ENCODE assay signal across 9 cellular contexts in the genomic region with DNA sequence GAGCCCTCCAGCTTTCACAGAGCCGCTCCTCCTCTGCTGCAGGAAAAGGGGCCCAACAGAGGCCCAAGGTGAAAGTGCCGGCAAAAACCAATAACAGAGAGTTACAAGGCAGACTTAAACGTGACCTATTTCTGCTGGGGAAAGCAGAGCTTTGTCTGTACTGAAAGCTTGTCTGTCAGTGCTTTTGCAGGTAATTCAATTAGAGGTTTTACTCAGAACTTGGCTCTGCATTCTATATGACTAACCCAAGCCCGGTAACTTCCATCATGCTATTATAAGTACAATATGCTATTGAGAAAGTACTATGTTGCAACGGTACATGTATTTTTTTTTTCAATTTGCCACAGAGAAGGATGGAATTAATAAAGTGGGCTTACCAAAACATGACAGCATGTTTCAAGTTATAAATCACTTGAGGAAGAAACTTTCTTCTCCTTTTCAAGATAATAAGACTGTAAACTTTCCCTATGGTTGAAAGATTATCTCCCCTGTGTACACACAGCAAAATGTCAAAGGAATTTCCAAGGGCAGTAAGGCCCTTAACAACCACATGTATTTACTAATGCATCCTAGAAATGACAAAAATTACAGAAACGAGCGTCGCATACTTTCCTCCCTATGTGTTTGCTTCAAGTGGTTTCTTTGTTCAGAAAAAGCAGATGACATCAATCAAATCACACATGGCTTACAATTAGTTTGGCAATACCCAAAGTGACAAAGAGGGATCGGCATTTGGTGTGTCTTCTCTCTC.
DNase-seq lines count a peak whose midpoint lies in the region; ATAC-seq, FAIRE-seq and TF ChIP-seq lines count a peak whose summit lies in the region.
"Had no signal": no experiment of that assay in that cellular context is flagged by ENCODE, and none has a peak within 500 bp of the region (broad histone marks: within the 10 kb centered on the region; RNA-seq: fewer than 3 reads in every experiment).

No MANE protein-coding gene starts in this region.

- DNase-seq in Calu3 (peak; percentile 25), HPDE6-E6E7 (ENCODE audit: extremely low spot score) (peak; percentile 49), HepG2 (ENCODE audit: low spot score) (no peak), OCI-M1 (lab: John Stamatoyannopoulos, UW) (no peak), HUDEP-2 (lab: John Stamatoyannopoulos, UW; ENCODE audit: unreplicated experiment in 76 of 76) (no peak), NCI-H526 (lab: John Stamatoyannopoulos, UW) (no peak)
- DNase-seq in activated CD4-positive, alpha-beta memory T cell treated with anti-CD3 and anti-CD28 coated beads, Interleukin-2, amount 10 ng/mL, durations not matched to agents 7 days and 5 days = no peak

- POLR2A ChIA-PET in activated CD4-positive, alpha-beta memory T cell treated with anti-CD3 and anti-CD28 coated beads, Interleukin-2, amount 10 ng/mL, durations not matched to agents 7 days and 5 days (lab: Charles Lee) = interaction anchor here (0.7 to 1.7 kb wide), 4 partner anchors 89 to 994 kb away, joined by 3 to 4 read pairs (median 3); a partner anchor contains a TSS
- POLR2A ChIA-PET in HepG2 (lab: Yijun Ruan, JAX) = no interaction called here

- TF ChIP-seq EP300 in HepG2 (IDR thresholded peaks at IDR 0.05; ENCODE audit: low read depth in 2 of 2, low read length in 2 of 2) (no peak), HepG2 (CRISPR knock-in tag; IDR thresholded peaks at IDR 0.05; ENCODE audit: borderline replicate concordance) (no peak)

- H3K4me1 Mint-ChIP-seq in Calu3 (ENCODE audit: low read depth, unreplicated experiment) = peaks cover 67% of the 10 kb centered on the region
- peaks cover 30% of the 10 kb centered on the region for H3K4me1 Mint-ChIP-seq in activated CD4-positive, alpha-beta memory T cell treated with anti-CD3 and anti-CD28 coated beads, Interleukin-2, amount 10 ng/mL, durations not matched to agents 7 days and 5 days

- H3K4me1 ChIP-seq in HepG2 (ENCODE audit: insufficient read depth, low read length) = no peaks in the 10 kb centered on the region

- H3K27me3 ChIP-seq in HepG2 (ENCODE audit: control insufficient read depth in 1 of 2, insufficient read depth in 2 of 2, low read length in 2 of 2) = no peaks in the 10 kb centered on the region

- CTCF ChIA-PET in Calu3 (lab: Charles Lee) (interaction anchor here (0.7 to 2.9 kb wide), 6 partner anchors 38 to 277 kb away, joined by 3 to 14 read pairs (median 3); no protein-coding TSS in a partner anchor), HepG2 (lab: Yijun Ruan, JAX; ENCODE audit: low intra/inter-chr PET ratio, low total read pairs) (no interaction called here)
- CTCF ChIA-PET in activated CD4-positive, alpha-beta memory T cell treated with anti-CD3 and anti-CD28 coated beads, Interleukin-2, amount 10 ng/mL, durations not matched to agents 7 days and 5 days (lab: Charles Lee) = no interaction called here

- FAIRE-seq in HepG2 (lab: Jason Lieb, UNC) = no peak
- FAIRE-seq: TTC549 had no signal

- intact Hi-C loops in Calu3 (cut with micrococcal nuclease; ENCODE audit: unreplicated experiment) = loop anchor here (1.0 to 10.0 kb wide), 8 partner anchors 29 to 285 kb away; no protein-coding TSS in a partner anchor
- intact Hi-C loops in HepG2 (cut with micrococcal nuclease; ENCODE audit: unreplicated experiment) = no loop called here

- peak overlapping the region; percentile 97 for H3K27ac Mint-ChIP-seq in Calu3 (ENCODE audit: unreplicated experiment)
- H3K27ac Mint-ChIP-seq in activated CD4-positive, alpha-beta memory T cell treated with anti-CD3 and anti-CD28 coated beads, Interleukin-2, amount 10 ng/mL, durations not matched to agents 7 days and 5 days = peak overlapping the region; percentile 12

- no peaks in the 10 kb centered on the region for H3K79me2 ChIP-seq in HepG2 (ENCODE audit: insufficient read depth, low read length)

- H3K27me3 Mint-ChIP-seq in Calu3 (ENCODE audit: unreplicated experiment) = no peaks in the 10 kb centered on the region
- H3K27me3 Mint-ChIP-seq in activated CD4-positive, alpha-beta memory T cell treated with anti-CD3 and anti-CD28 coated beads, Interleukin-2, amount 10 ng/mL, durations not matched to agents 7 days and 5 days = peaks cover 3% of the 10 kb centered on the region

- TF ChIP-seq POLR2A in HepG2 (IDR thresholded peaks at IDR 0.05; ENCODE audit: insufficient read depth in 1 of 2, low read depth in 2 of 2, low read length in 2 of 2) = no peak

- no peaks in the 10 kb centered on the region for H3K36me3 ChIP-seq in HepG2 (replicated peaks in 1 of 2; ENCODE audit: control insufficient read depth in 1 of 2, insufficient read depth in 2 of 2, low read length in 2 of 2)

- no peaks in the 10 kb centered on the region for H4K20me1 ChIP-seq in HepG2 (ENCODE audit: insufficient read depth, low read length)

- no peak overlapping the region for H3K27ac ChIP-seq in HepG2 (ENCODE audit: extremely low read length, insufficient read depth, low read length)

- WGBS in HepG2 (ENCODE audit: low lambda C conversion rate) = 21% methylated on average over 9 of the region's 9 CpGs

- no peak overlapping the region for H3K4me2 ChIP-seq in HepG2 (ENCODE audit: low read depth, low read length)

- in situ Hi-C loops in HepG2 (cut with HindIII; ENCODE audit: extremely low pct_ligation_motif_present, low pct_unique_long_range_greater_than_20kb) = no loop called here

- H3K9ac ChIP-seq in HepG2 (ENCODE audit: insufficient read depth, low read depth, low read length) = no peak overlapping the region

- TF ChIP-seq CTCF in Calu3 (IDR thresholded peaks at IDR 0.05; ENCODE audit: unreplicated experiment) (no peak), HepG2 (CRISPR knock-in tag; IDR thresholded peaks at IDR 0.05) (no peak)

- peak overlapping the region; percentile 61 for H3K4me3 Mint-ChIP-seq in Calu3 (ENCODE audit: low read depth, unreplicated experiment)
- no peak overlapping the region for H3K4me3 Mint-ChIP-seq in activated CD4-positive, alpha-beta memory T cell treated with anti-CD3 and anti-CD28 coated beads, Interleukin-2, amount 10 ng/mL, durations not matched to agents 7 days and 5 days

- H2AFZ ChIP-seq in HepG2 (ENCODE audit: low read length) = no peak overlapping the region

- BruUV-seq in Calu3 (replicated peaks; lab: Mats Ljungman, UMichigan) (no TSS peak), HepG2 (replicated peaks; lab: Mats Ljungman, UMichigan) (no TSS peak)

- peaks cover 76% of the 10 kb centered on the region for H3K36me3 Mint-ChIP-seq in Calu3 (ENCODE audit: insufficient read depth, unreplicated experiment)
- no peaks in the 10 kb centered on the region for H3K36me3 Mint-ChIP-seq in activated CD4-positive, alpha-beta memory T cell treated with anti-CD3 and anti-CD28 coated beads, Interleukin-2, amount 10 ng/mL, durations not matched to agents 7 days and 5 days (ENCODE audit: low read depth)

- H3K9me3 Mint-ChIP-seq in Calu3 (ENCODE audit: low read depth, unreplicated experiment) = no peaks in the 10 kb centered on the region
- H3K9me3 Mint-ChIP-seq in activated CD4-positive, alpha-beta memory T cell treated with anti-CD3 and anti-CD28 coated beads, Interleukin-2, amount 10 ng/mL, durations not matched to agents 7 days and 5 days = no peaks in the 10 kb centered on the region

- TF ChIP-seq RAD21 in HepG2 (CRISPR knock-in tag; IDR thresholded peaks at IDR 0.05) = no peak

- ATAC-seq in GM21390 (IDR thresholded peaks at IDR 0.05; ENCODE audit: unreplicated experiment) (peak; percentile 45), HepG2 (no peak)

- H3K4me3 ChIP-seq in HepG2 (replicated peaks in 1 of 3; ENCODE audit: insufficient read depth in 1 of 3, low read depth in 2 of 3, low read length in 3 of 3) = no peak overlapping the region

- no peaks in the 10 kb centered on the region for H3K9me3 ChIP-seq in HepG2 (ENCODE audit: low read length)

TF ChIP-seq in HepG2, 621 proteins besides CTCF, POLR2A, EP300 and RAD21:
- no peak for TF ChIP-seq REXO4 (CRISPR knock-in tag; IDR thresholded peaks at IDR 0.05; ENCODE audit: borderline replicate concordance)
- TF ChIP-seq, protein P1, sequence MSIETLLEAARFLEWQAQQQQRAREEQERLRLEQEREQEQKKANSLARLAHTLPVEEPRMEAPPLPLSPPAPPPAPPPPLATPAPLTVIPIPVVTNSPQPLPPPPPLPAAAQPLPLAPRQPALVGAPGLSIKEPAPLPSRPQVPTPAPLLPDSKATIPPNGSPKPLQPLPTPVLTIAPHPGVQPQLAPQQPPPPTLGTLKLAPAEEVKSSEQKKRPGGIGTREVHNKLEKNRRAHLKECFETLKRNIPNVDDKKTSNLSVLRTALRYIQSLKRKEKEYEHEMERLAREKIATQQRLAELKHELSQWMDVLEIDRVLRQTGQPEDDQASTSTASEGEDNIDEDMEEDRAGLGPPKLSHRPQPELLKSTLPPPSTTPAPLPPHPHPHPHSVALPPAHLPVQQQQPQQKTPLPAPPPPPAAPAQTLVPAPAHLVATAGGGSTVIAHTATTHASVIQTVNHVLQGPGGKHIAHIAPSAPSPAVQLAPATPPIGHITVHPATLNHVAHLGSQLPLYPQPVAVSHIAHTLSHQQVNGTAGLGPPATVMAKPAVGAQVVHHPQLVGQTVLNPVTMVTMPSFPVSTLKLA (IDR thresholded peaks at IDR 0.05) = peak; percentile 63

Comparison
In these comparisons a context has a peak if more than half of its experiments do, and no peak if none do; other contexts are left out.
1. DNase-seq: peak in Calu3 (single experiment) and HPDE6-E6E7 (single experiment); none in activated CD4-positive, alpha-beta memory T cell treated with anti-CD3 and anti-CD28 coated beads, Interleukin-2, amount 10 ng/mL, durations not matched to agents 7 days and 5 days (single experiment), HepG2 (single experiment), OCI-M1 (single experiment), HUDEP-2 (0 of 76) and NCI-H526 (0 of 2).